ENCODE assay signal across 8 cellular contexts in genomic region chr10:125895130-125896087, GRCh38. TPM values are rescaled to one million over a fixed set of nuclear protein-coding genes. Genes with fewer than 3 reads are reported as not detected.
DNase-seq lines count a peak whose midpoint lies in the region; ATAC-seq lines count a peak whose summit lies in the region.
"Not testable (repeated sequence)": the region's sequence is repeated elsewhere in the genome, so short reads cannot be mapped to it uniquely, and the experiment has no call there.

No MANE protein-coding gene starts in this region.

- WGBS in urinary bladder = 29% methylated on average over 50 of the region's 50 CpGs

- ATAC-seq in GM18498 (IDR thresholded peaks at IDR 0.05; ENCODE audit: unreplicated experiment) (peak; percentile 60), HG02763 (IDR thresholded peaks at IDR 0.05; ENCODE audit: unreplicated experiment) (peak; percentile 48)
- ATAC-seq in activated CD4-positive, alpha-beta T cell treated with anti-CD3 and anti-CD28 coated beads for 36 hours = peak; percentile 66

- H3K27me3 ChIP-seq in rectal smooth muscle tissue (ENCODE audit: control insufficient read depth, insufficient read depth, low read length) = not testable (repeated sequence)

- H3K4me1 Mint-ChIP-seq in activated CD4-positive, alpha-beta T cell treated with anti-CD3 and anti-CD28 coated beads for 36 hours = not testable (repeated sequence)

- peak overlapping the region; percentile 86 for H3K4me3 Mint-ChIP-seq in activated CD4-positive, alpha-beta T cell treated with anti-CD3 and anti-CD28 coated beads for 36 hours

- H3K36me3 ChIP-seq in rectal smooth muscle tissue (ENCODE audit: control insufficient read depth, insufficient read depth, low read length); urinary bladder (ENCODE audit: insufficient read depth): not testable (repeated sequence)

- H3K9ac ChIP-seq in rectal smooth muscle tissue (ENCODE audit: low read length) = peak overlapping the region; percentile 62

- CTCF ChIA-PET in activated CD4-positive, alpha-beta T cell treated with anti-CD3 and anti-CD28 coated beads for 36 hours (lab: Charles Lee) = not testable (repeated sequence)

- POLR2A ChIA-PET in activated CD4-positive, alpha-beta T cell treated with anti-CD3 and anti-CD28 coated beads for 36 hours (lab: Charles Lee) = not testable (repeated sequence)

- not testable (repeated sequence) for H3K4me1 ChIP-seq in rectal smooth muscle tissue (ENCODE audit: control insufficient read depth, insufficient read depth, low read length); urinary bladder (ENCODE audit: insufficient read depth)

- H3K9me3 Mint-ChIP-seq in activated CD4-positive, alpha-beta T cell treated with anti-CD3 and anti-CD28 coated beads for 36 hours (ENCODE audit: low read depth) = not testable (repeated sequence)

- H3K9me3 ChIP-seq in iPS-18c (ENCODE audit: control insufficient read depth, insufficient read depth, low read length) = not testable (repeated sequence)

- peak in 2 of 3 experiments; percentile 59 to 66 for DNase-seq in NCI-H1417 (lab: John Stamatoyannopoulos, UW)
- peak; percentile 65 for DNase-seq in activated CD4-positive, alpha-beta T cell treated with anti-CD3 and anti-CD28 coated beads for 36 hours
- peak in 53 of 61 donors; percentile 6 to 66 (median 39) for DNase-seq in caudate nucleus (lab: John Stamatoyannopoulos, UW)

- not testable (repeated sequence) for H3K36me3 Mint-ChIP-seq in activated CD4-positive, alpha-beta T cell treated with anti-CD3 and anti-CD28 coated beads for 36 hours (ENCODE audit: low read depth)

- H3K4me3 ChIP-seq in iPS-18c (ENCODE audit: insufficient read depth, low read depth, low read length) = peak overlapping the region; percentile 72
- peak overlapping the region; percentile 54 for H3K4me3 ChIP-seq in rectal smooth muscle tissue (ENCODE audit: low read length)
- H3K4me3 ChIP-seq in urinary bladder (ENCODE audit: low read depth, low read length) = peak overlapping the region; percentile 74

- intact Hi-C loops in activated CD4-positive, alpha-beta T cell treated with anti-CD3 and anti-CD28 coated beads for 36 hours (cut with DNase I, micrococcal nuclease) = loop anchor here in 1 of 2 experiments (1.0 to 5.0 kb wide), 4 partner anchors 72 to 1433 kb away; partner anchors contain the start of genes BCCIP, EDRF1, LHPP and UROS

- peaks cover 18% of the 10 kb centered on the region for H3K27me3 Mint-ChIP-seq in activated CD4-positive, alpha-beta T cell treated with anti-CD3 and anti-CD28 coated beads for 36 hours

- not testable (repeated sequence) for H3K27ac ChIP-seq in caudate nucleus (ENCODE audit: low read depth, low read length); rectal smooth muscle tissue (ENCODE audit: low read depth, low read length)
- H3K27ac ChIP-seq in urinary bladder (ENCODE audit: low read depth) = peak overlapping the region; percentile 77

- H3K27ac Mint-ChIP-seq in activated CD4-positive, alpha-beta T cell treated with anti-CD3 and anti-CD28 coated beads for 36 hours = peak overlapping the region; percentile 89

RNA-seq across cellular contexts. Expression of gene FANK1, which starts 1.0 kb away (rescaled TPM):
- 1 to 10 TPM in 1 of 2 experiments, under 1 TPM in 1; 0.42 to 1.0 TPM for total RNA-seq in activated CD4-positive, alpha-beta T cell treated with anti-CD3 and anti-CD28 coated beads for 36 hours
- 2.0 TPM for total RNA-seq in urinary bladder
- polyA plus RNA-seq in urinary bladder = 1.5 TPM

RNA-seq across cellular contexts. Expression of gene DHX32, which starts 14.3 kb away (rescaled TPM):
- 10 to 100 TPM; 19.4 to 23.5 TPM for total RNA-seq in activated CD4-positive, alpha-beta T cell treated with anti-CD3 and anti-CD28 coated beads for 36 hours
- total RNA-seq in urinary bladder = 30.2 TPM
- 15.8 TPM for polyA plus RNA-seq in urinary bladder
